In genomic region chr10:88896336-88897018, GRCh38 we compare ENCODE assay signal across 8 cellular contexts. TPM values are rescaled to one million over a fixed set of nuclear protein-coding genes. Genes with fewer than 3 reads are reported as not detected.
DNase-seq lines count a peak whose midpoint lies in the region; TF ChIP-seq lines count a peak whose summit lies in the region.

No MANE protein-coding gene starts in this region.

- no TSS peak for BruUV-seq in Calu3 (replicated peaks; lab: Mats Ljungman, UMichigan)

- intact Hi-C loops in Calu3 (cut with micrococcal nuclease; ENCODE audit: unreplicated experiment) = no loop called here
- intact Hi-C loops in dendritic cell treated with granulocyte-macrophage colony-stimulating factor and Interleukin-4, amounts not matched to agents 40 ng/mL and 50 ng/mL, for 4 days (cut with micrococcal nuclease) = no loop called here

- H3K4me1 ChIP-seq in endodermal cell (ENCODE audit: control insufficient read depth, insufficient read depth, low read length) = peaks cover 10% of the 10 kb centered on the region

- H3K27me3 ChIP-seq in endodermal cell (ENCODE audit: control insufficient read depth, insufficient read depth, low read length, poor library complexity, severe bottlenecking) = no peaks in the 10 kb centered on the region

- CTCF ChIA-PET in Calu3 (lab: Charles Lee) = no interaction called here

- H3K27ac Mint-ChIP-seq in Calu3 (ENCODE audit: unreplicated experiment) (peak overlapping the region; percentile 63), osteocyte (ENCODE audit: unreplicated experiment) (peak overlapping the region; percentile 25), endodermal cell (no peak overlapping the region)
- H3K27ac Mint-ChIP-seq in dendritic cell treated with granulocyte-macrophage colony-stimulating factor and Interleukin-4, amounts not matched to agents 40 ng/mL and 50 ng/mL, for 4 days = peak overlapping the region; percentile 60

- TF ChIP-seq CTCF in Calu3 (IDR thresholded peaks at IDR 0.05; ENCODE audit: unreplicated experiment) (no peak), osteocyte (IDR thresholded peaks at IDR 0.05) (no peak), endodermal cell (conservative IDR thresholded peaks at IDR 0.05) (no peak)

- no peak overlapping the region for H3K9ac ChIP-seq in endodermal cell (ENCODE audit: extremely low read depth, low read length, poor library complexity, severe bottlenecking)

- H3K9me3 Mint-ChIP-seq in Calu3 (ENCODE audit: low read depth, unreplicated experiment) (no peaks in the 10 kb centered on the region), osteocyte (ENCODE audit: unreplicated experiment) (no peaks in the 10 kb centered on the region), endodermal cell (no peaks in the 10 kb centered on the region)
- H3K9me3 Mint-ChIP-seq in dendritic cell treated with granulocyte-macrophage colony-stimulating factor and Interleukin-4, amounts not matched to agents 40 ng/mL and 50 ng/mL, for 4 days = no peaks in the 10 kb centered on the region

- peak; percentile 47 for DNase-seq in Calu3
- DNase-seq in NCI-H146 treated with DMSO at 0.1 percent for 48 hours (lab: John Stamatoyannopoulos, UW; ENCODE audit: unreplicated experiment) = peak; percentile 52
- DNase-seq in osteocyte (ENCODE audit: extremely low spot score, unreplicated experiment) = no peak
- DNase-seq in endodermal cell = no peak
- DNase-seq in NCI-H1436 treated with DMSO at 0.1 percent for 48 hours (lab: John Stamatoyannopoulos, UW) = no peak
- no peak for DNase-seq in activated gamma-delta T cell treated with Interleukin-2 at 50 U/mL for 16 hours
- no peak for DNase-seq in NCI-H1048 (lab: John Stamatoyannopoulos, UW)

- H3K4me3 Mint-ChIP-seq in Calu3 (ENCODE audit: low read depth, unreplicated experiment) (peak overlapping the region; percentile 20), osteocyte (ENCODE audit: unreplicated experiment) (no peak overlapping the region), endodermal cell (no peak overlapping the region)
- no peak overlapping the region for H3K4me3 Mint-ChIP-seq in dendritic cell treated with granulocyte-macrophage colony-stimulating factor and Interleukin-4, amounts not matched to agents 40 ng/mL and 50 ng/mL, for 4 days

- H3K4me1 Mint-ChIP-seq in Calu3 (ENCODE audit: low read depth, unreplicated experiment) (peaks cover 15% of the 10 kb centered on the region), osteocyte (ENCODE audit: unreplicated experiment) (peaks cover 25% of the 10 kb centered on the region), endodermal cell (peaks cover 60% of the 10 kb centered on the region)
- peaks cover 41% of the 10 kb centered on the region for H3K4me1 Mint-ChIP-seq in dendritic cell treated with granulocyte-macrophage colony-stimulating factor and Interleukin-4, amounts not matched to agents 40 ng/mL and 50 ng/mL, for 4 days (ENCODE audit: low read depth)

- H3K27me3 Mint-ChIP-seq in Calu3 (ENCODE audit: unreplicated experiment) = no peaks in the 10 kb centered on the region
- no peaks in the 10 kb centered on the region for H3K27me3 Mint-ChIP-seq in dendritic cell treated with granulocyte-macrophage colony-stimulating factor and Interleukin-4, amounts not matched to agents 40 ng/mL and 50 ng/mL, for 4 days
- H3K27me3 Mint-ChIP-seq in osteocyte (ENCODE audit: unreplicated experiment) = no peaks in the 10 kb centered on the region
- H3K27me3 Mint-ChIP-seq in endodermal cell (ENCODE audit: insufficient read depth) = no peaks in the 10 kb centered on the region

- H3K36me3 Mint-ChIP-seq in Calu3 (ENCODE audit: insufficient read depth, unreplicated experiment) (peaks cover 4% of the 10 kb centered on the region), osteocyte (ENCODE audit: unreplicated experiment) (peaks cover 2% of the 10 kb centered on the region), endodermal cell (ENCODE audit: low read depth) (no peaks in the 10 kb centered on the region)
- peaks cover 21% of the 10 kb centered on the region for H3K36me3 Mint-ChIP-seq in dendritic cell treated with granulocyte-macrophage colony-stimulating factor and Interleukin-4, amounts not matched to agents 40 ng/mL and 50 ng/mL, for 4 days (ENCODE audit: low read depth)

- 93% methylated on average over 4 of the region's 4 CpGs; no CpG with 5 or more reads in 1 of the 2 experiments for whole genome bisulfite sequencing in endodermal cell (ENCODE audit: insufficient coverage in 1 of 2, insufficient read length in 1 of 2), 2 experiments

- H3K4me3 ChIP-seq in endodermal cell (ENCODE audit: low read length) = no peak overlapping the region

- H3K27ac ChIP-seq in endodermal cell (ENCODE audit: low read depth, low read length) = no peak overlapping the region

- H3K36me3 ChIP-seq in endodermal cell (ENCODE audit: control insufficient read depth, insufficient read depth, low read length) = no peaks in the 10 kb centered on the region

- H3K9me3 ChIP-seq in endodermal cell (ENCODE audit: control insufficient read depth, low read length) = no peaks in the 10 kb centered on the region

RNA-seq across cellular contexts. Expression of gene STAMBPL1, which starts 16.4 kb away (rescaled TPM):
- total RNA-seq in Calu3 (2022) (9.4 and 9.5 TPM in 2 replicates), osteocyte (4.5 and 4.8 TPM in 2 replicates), endodermal cell (1 to 10 TPM; 1.2 to 4.1 TPM)
- 2.1 TPM for polyA plus RNA-seq in endodermal cell (2013, experiment 1 of 2)
- polyA plus RNA-seq in endodermal cell (2013, experiment 2 of 2) = 2.0 TPM

RNA-seq across cellular contexts. Expression of gene ANKRD22, which starts 44.8 kb away (rescaled TPM):
- 20.6 and 33.7 TPM in 2 replicates for total RNA-seq in Calu3 (2022)
- not detected in 2 replicates for total RNA-seq in osteocyte
- total RNA-seq in endodermal cell = not detected
- polyA plus RNA-seq in endodermal cell (2013, experiment 1 of 2) = not detected
- polyA plus RNA-seq in endodermal cell (2013, experiment 2 of 2) = not detected

RNA-seq across cellular contexts. Expression of gene ACTA2, which starts 56.1 kb away (rescaled TPM):
- total RNA-seq in Calu3 (2022) (1.0 and 1.1 TPM in 2 replicates), osteocyte (315 and 329 TPM in 2 replicates), endodermal cell (not detected)
- 86.0 TPM for polyA plus RNA-seq in endodermal cell (2013, experiment 1 of 2)
- 99.5 TPM for polyA plus RNA-seq in endodermal cell (2013, experiment 2 of 2)

Comparison
In these comparisons a context has a peak if more than half of its experiments do, and no peak if none do; other contexts are left out.
1. DNase-seq: peak in Calu3 (single experiment) and NCI-H146 treated with DMSO at 0.1 percent for 48 hours (single experiment); none in osteocyte (single experiment), endodermal cell (single experiment), NCI-H1436 treated with DMSO at 0.1 percent for 48 hours (single experiment), activated gamma-delta T cell treated with Interleukin-2 at 50 U/mL for 16 hours (single experiment) and NCI-H1048 (single experiment).
2. RNA of gene ANKRD22, which starts 44.8 kb away (total RNA-seq): 20.6 to 33.7 TPM in Calu3; not detected in osteocyte and not detected in endodermal cell; every median in the first group is over 10 times any median in the second.
3. RNA of gene ACTA2, which starts 56.1 kb away (total RNA-seq): 315 to 329 TPM in osteocyte; 1.0 to 1.1 TPM in Calu3 and not detected in endodermal cell; every median in the first group is over 100 times any median in the second.